8 cellular contexts compared by ENCODE assay signal in the genomic region with DNA sequence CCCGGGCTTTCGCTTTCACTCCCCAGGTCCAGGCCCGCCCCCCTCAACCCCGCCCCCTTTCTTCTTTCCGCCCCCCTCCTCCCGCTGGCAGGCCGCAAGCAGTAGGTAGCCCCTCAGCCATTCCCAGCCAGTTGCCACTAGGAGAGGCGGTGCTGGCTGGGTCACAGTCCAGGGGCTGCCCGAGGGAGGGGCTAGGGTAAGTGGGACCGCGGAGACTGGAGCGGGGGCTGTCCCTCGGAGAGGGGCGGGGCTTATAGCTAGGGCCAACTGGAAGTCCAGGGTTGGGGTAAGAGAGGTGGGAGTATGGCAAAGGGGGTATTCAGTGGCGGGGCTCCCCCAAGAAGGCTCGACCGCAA. TPM values are rescaled to one million over a fixed set of nuclear protein-coding genes. Genes with fewer than 3 reads are reported as not detected.
DNase-seq lines count a peak whose midpoint lies in the region; ATAC-seq, FAIRE-seq and TF ChIP-seq lines count a peak whose summit lies in the region.

No MANE protein-coding gene starts in this region.

- no peak for FAIRE-seq in HTR-8/SVneo (lab: Jason Lieb, UNC)

- H3K36me3 ChIP-seq in endodermal cell (ENCODE audit: control insufficient read depth, insufficient read depth, low read length), result peaks cover 52% of the 10 kb centered on the region

- H3K4me3 ChIP-seq in endodermal cell (ENCODE audit: low read length), result peak overlapping the region; percentile 98

- peak overlapping the region; percentile 51 for H3K9ac ChIP-seq in endodermal cell (ENCODE audit: extremely low read depth, low read length, poor library complexity, severe bottlenecking)

- H3K4me1 Mint-ChIP-seq in endodermal cell, result peaks cover 20% of the 10 kb centered on the region

- H3K4me1 ChIP-seq in endodermal cell (ENCODE audit: control insufficient read depth, insufficient read depth, low read length), result peaks cover 6% of the 10 kb centered on the region

- peak overlapping the region; percentile 98 for H3K27ac Mint-ChIP-seq in endodermal cell

- H3K4me3 Mint-ChIP-seq in endodermal cell, result peak overlapping the region; percentile 92

- peak; percentile 98 for DNase-seq in COR-L47 (lab: John Stamatoyannopoulos, UW)
- peak; percentile 93 for DNase-seq in HTR-8/SVneo (ENCODE audit: insufficient read length, low spot score)
- DNase-seq in NOMO-1 (lab: John Stamatoyannopoulos, UW; ENCODE audit: unreplicated experiment in 2 of 2), result peak; percentile 95 to 98
- DNase-seq in activated CD8-positive, alpha-beta memory T cell treated with anti-CD3 and anti-CD28 coated beads, Interleukin-2, amount 50 U/mL, for 1 hour (ENCODE audit: extremely low read depth), result peak; percentile 48
- DNase-seq in endodermal cell, result peak; percentile 99
- DNase-seq in mesenteric fat pad (ENCODE audit: low spot score), result peak; percentile 97
- DNase-seq in stimulated activated CD8-positive, alpha-beta memory T cell treated with anti-CD3 and anti-CD28 coated beads, Interleukin-15, amount 100 ng/mL, for 1 hour (ENCODE audit: low read depth), result peak; percentile 62

- no peaks in the 10 kb centered on the region for H3K27me3 ChIP-seq in endodermal cell (ENCODE audit: control insufficient read depth, insufficient read depth, low read length, poor library complexity, severe bottlenecking)

- H3K9me3 ChIP-seq in endodermal cell (ENCODE audit: control insufficient read depth, low read length), result no peaks in the 10 kb centered on the region

- ATAC-seq in GM21390 (IDR thresholded peaks at IDR 0.05; ENCODE audit: unreplicated experiment), result peak; percentile 56

- 0% methylated on average over 14 of the region's 17 CpGs; no CpG with 5 or more reads in 1 of the 2 experiments for WGBS in endodermal cell (ENCODE audit: insufficient coverage in 1 of 2, insufficient read length in 1 of 2), 2 experiments

- H3K36me3 Mint-ChIP-seq in endodermal cell (ENCODE audit: low read depth), result peaks cover 44% of the 10 kb centered on the region

- no peaks in the 10 kb centered on the region for H3K27me3 Mint-ChIP-seq in endodermal cell (ENCODE audit: insufficient read depth)

- H3K27ac ChIP-seq in endodermal cell (ENCODE audit: low read depth, low read length), result peak overlapping the region; percentile 75

- peak; percentile 19 for TF ChIP-seq CTCF in endodermal cell (conservative IDR thresholded peaks at IDR 0.05)

- H3K9me3 Mint-ChIP-seq in endodermal cell, result no peaks in the 10 kb centered on the region

RNA-seq across cellular contexts. Expression of gene PSME2, which starts 0.2 kb away (rescaled TPM):
- total RNA-seq in endodermal cell (100 to 1,000 TPM; 106 to 112 TPM), mesenteric fat pad (113 TPM)
- 97.9 TPM for polyA plus RNA-seq in endodermal cell (2013, experiment 1 of 2)
- polyA plus RNA-seq in endodermal cell (2013, experiment 2 of 2), result 84.8 TPM

RNA-seq across cellular contexts. Expression of gene RNF31, which starts 0.7 kb away (rescaled TPM):
- 10 to 100 TPM; 75.5 to 82.9 TPM for total RNA-seq in endodermal cell
- polyA plus RNA-seq in endodermal cell (2013, experiment 1 of 2), result 52.4 TPM
- polyA plus RNA-seq in endodermal cell (2013, experiment 2 of 2), result 44.9 TPM
- total RNA-seq in mesenteric fat pad, result 60.0 TPM

RNA-seq across cellular contexts. Expression of gene EMC9, which starts 5.2 kb away (rescaled TPM):
- 10 to 100 TPM; 34.0 to 39.5 TPM for total RNA-seq in endodermal cell
- 37.8 TPM for polyA plus RNA-seq in endodermal cell (2013, experiment 1 of 2)
- 39.5 TPM for polyA plus RNA-seq in endodermal cell (2013, experiment 2 of 2)
- 15.5 TPM for total RNA-seq in mesenteric fat pad

RNA-seq across cellular contexts. Expression of gene PSME1, which starts 10.6 kb away (rescaled TPM):
- total RNA-seq in endodermal cell, result 100 to 1,000 TPM in 1 of 2 donors, 10 to 100 TPM in 1; 68.6 to 108 TPM
- 87.9 TPM for polyA plus RNA-seq in endodermal cell (2013, experiment 1 of 2)
- 79.7 TPM for polyA plus RNA-seq in endodermal cell (2013, experiment 2 of 2)
- total RNA-seq in mesenteric fat pad, result 121 TPM

RNA-seq across cellular contexts. Expression of gene IRF9, which starts 14.5 kb away (rescaled TPM):
- total RNA-seq in endodermal cell (10 to 100 TPM; 13.6 to 26.9 TPM), mesenteric fat pad (102 TPM)
- 23.7 TPM for polyA plus RNA-seq in endodermal cell (2013, experiment 1 of 2)
- polyA plus RNA-seq in endodermal cell (2013, experiment 2 of 2), result 16.6 TPM

Comparison
In these comparisons a context has a peak if more than half of its experiments do, and no peak if none do; other contexts are left out.
1. Peak in every context shown above with its lines: DNase-seq, ATAC-seq, H3K4me3 ChIP-seq and H3K27ac ChIP-seq.
2. DNase-seq: peak in every context shown above with its lines; median percentile 99 in endodermal cell; 98 in COR-L47; 97 in mesenteric fat pad; 96 in NOMO-1; 93 in HTR-8/SVneo; 62 in stimulated activated CD8-positive, alpha-beta memory T cell treated with anti-CD3 and anti-CD28 coated beads, Interleukin-15, amount 100 ng/mL, for 1 hour; 48 in activated CD8-positive, alpha-beta memory T cell treated with anti-CD3 and anti-CD28 coated beads, Interleukin-2, amount 50 U/mL, for 1 hour.